Comparison of ENCODE assay signal across 13 cellular contexts in genomic region chr5:80957031-80957761, GRCh38. TPM values are rescaled to one million over a fixed set of nuclear protein-coding genes. Genes with fewer than 3 reads are reported as not detected.
A peak's percentile ranks its signal among the peaks of the same experiment; 100 is the strongest.
DNase-seq lines count a peak whose midpoint lies in the region; TF ChIP-seq lines count a peak whose summit lies in the region.
"Had no signal": no experiment of that assay in that cellular context is flagged by ENCODE, and none has a peak within 500 bp of the region (broad histone marks: within the 10 kb centered on the region; RNA-seq: fewer than 3 reads in every experiment).

No MANE protein-coding gene starts in this region.

- no peak for TF ChIP-seq CTCF in choroid plexus epithelial cell (conservative IDR thresholded peaks at IDR 0.05; ENCODE audit: low read depth, low read length)
- TF ChIP-seq CTCF in MM.1S (IDR thresholded peaks at IDR 0.05; ENCODE audit: low read length) = no peak
- no peak for TF ChIP-seq CTCF in mesothelial cell of epicardium (IDR thresholded peaks at IDR 0.05; ENCODE audit: unreplicated experiment)

- no peak overlapping the region for H2AFZ ChIP-seq in MM.1S (ENCODE audit: low read length)

- H3K36me3 ChIP-seq in HUES6 (ENCODE audit: control insufficient read depth, insufficient read depth, low read length) = no peaks in the 10 kb centered on the region
- no peaks in the 10 kb centered on the region for H3K36me3 ChIP-seq in MM.1S (replicated peaks; ENCODE audit: insufficient read depth, low read length)
- H3K36me3 ChIP-seq: pancreas had no signal

- no peak overlapping the region for H3K27ac Mint-ChIP-seq in mesothelial cell of epicardium
- H3K27ac Mint-ChIP-seq: B cell; dendritic cell treated with granulocyte-macrophage colony-stimulating factor and Interleukin-4, amounts not matched to agents 40 ng/mL and 50 ng/mL, for 4 days had no signal

- H3F3A ChIP-seq in MM.1S (ENCODE audit: insufficient read depth, low read length) = no peaks in the 10 kb centered on the region

- H3K4me1 ChIP-seq in HUES6 (ENCODE audit: control insufficient read depth, insufficient read depth, low read length) = peaks cover 46% of the 10 kb centered on the region
- no peaks in the 10 kb centered on the region for H3K4me1 ChIP-seq in MM.1S (ENCODE audit: low read length)

- peak; percentile 81 for DNase-seq in COLO668 (lab: John Stamatoyannopoulos, UW; ENCODE audit: unreplicated experiment)
- peak; percentile 65 for DNase-seq in NCI-H526 treated with DMSO at 0.1 percent for 48 hours (lab: John Stamatoyannopoulos, UW)
- peak; percentile 45 for DNase-seq in choroid plexus epithelial cell (ENCODE audit: low read depth)
- DNase-seq in MM.1S = no peak
- no peak for DNase-seq in mesothelial cell of epicardium (ENCODE audit: low spot score in 2 of 2, unreplicated experiment in 2 of 2)
- no peak for DNase-seq in medulla oblongata (ENCODE audit: extremely low spot score)
- DNase-seq in NCI-H2171 (lab: John Stamatoyannopoulos, UW) = no peak
- DNase-seq: GOT3, NCI-H82, pancreas had no signal

- H3K27ac ChIP-seq in HUES6 (ENCODE audit: low read depth, low read length) (peak overlapping the region; percentile 56), MM.1S (ENCODE audit: low read length) (no peak overlapping the region)
- H3K27ac ChIP-seq: pancreas had no signal

- H3K9ac ChIP-seq in HUES6 (ENCODE audit: low read length) (peak overlapping the region; percentile 52), MM.1S (ENCODE audit: low read length) (no peak overlapping the region)

- H3K9me3 Mint-ChIP-seq in mesothelial cell of epicardium = no peaks in the 10 kb centered on the region
- H3K9me3 Mint-ChIP-seq: dendritic cell treated with granulocyte-macrophage colony-stimulating factor and Interleukin-4, amounts not matched to agents 40 ng/mL and 50 ng/mL, for 4 days had no signal

- peaks cover 32% of the 10 kb centered on the region for H3K4me1 Mint-ChIP-seq in mesothelial cell of epicardium

- peaks cover 30% of the 10 kb centered on the region for H3K27me3 Mint-ChIP-seq in mesothelial cell of epicardium (ENCODE audit: low read depth)

- H3K27me3 ChIP-seq in HUES6 (ENCODE audit: control insufficient read depth, insufficient read depth, low read length) = peaks cover 42% of the 10 kb centered on the region
- H3K27me3 ChIP-seq in MM.1S (replicated peaks; ENCODE audit: insufficient read depth, low read length) = no peaks in the 10 kb centered on the region

- H3K4me3 ChIP-seq in HUES6 (ENCODE audit: low read depth, low read length) = 0 out of 2 replicates have a peak overlapping the region, but pooled peaks have one; percentile 8
- H3K4me3 ChIP-seq in choroid plexus epithelial cell (ENCODE audit: low read depth, low read length) = no peak overlapping the region
- H3K4me3 ChIP-seq in MM.1S (ENCODE audit: low read length) = no peak overlapping the region
- H3K4me3 ChIP-seq: pancreas had no signal

- no peaks in the 10 kb centered on the region for H4K20me1 ChIP-seq in MM.1S (ENCODE audit: insufficient read depth, low read length)

- no peak overlapping the region for H3K4me3 Mint-ChIP-seq in mesothelial cell of epicardium
- H3K4me3 Mint-ChIP-seq: B cell; dendritic cell treated with granulocyte-macrophage colony-stimulating factor and Interleukin-4, amounts not matched to agents 40 ng/mL and 50 ng/mL, for 4 days had no signal

- H3K36me3 Mint-ChIP-seq in mesothelial cell of epicardium = no peaks in the 10 kb centered on the region

- H3K9me2 ChIP-seq in MM.1S (replicated peaks; ENCODE audit: insufficient read depth, low read length) = no peaks in the 10 kb centered on the region

- no peak overlapping the region for H3K4me2 ChIP-seq in MM.1S (ENCODE audit: low read depth, low read length)

- no peaks in the 10 kb centered on the region for H3K9me3 ChIP-seq in HUES6 (ENCODE audit: control insufficient read depth, insufficient read depth, low read depth, low read length)
- H3K9me3 ChIP-seq in MM.1S (replicated peaks; ENCODE audit: insufficient read depth, low read length) = no peaks in the 10 kb centered on the region
- H3K9me3 ChIP-seq: pancreas had no signal

- H3K79me2 ChIP-seq in MM.1S (ENCODE audit: low read length) = no peaks in the 10 kb centered on the region

RNA-seq across cellular contexts. Expression of gene RASGRF2, which starts 3.0 kb away (rescaled TPM):
- 4.5 to 5.7 TPM (median 5.5 TPM) in 3 replicates for total RNA-seq in mesothelial cell of epicardium

Comparison
In these comparisons a context has a peak if more than half of its experiments do, and no peak if none do; other contexts are left out.
1. DNase-seq: peak in COLO668 (single experiment), NCI-H526 treated with DMSO at 0.1 percent for 48 hours (single experiment) and choroid plexus epithelial cell (single experiment); none in MM.1S (single experiment), mesothelial cell of epicardium (0 of 2), medulla oblongata (single experiment) and NCI-H2171 (single experiment).